ENCODE assay signal across 12 cellular contexts in genomic region chr4:84870398-84871163, GRCh38.
DNase-seq lines count a peak whose midpoint lies in the region; ATAC-seq, FAIRE-seq and TF ChIP-seq lines count a peak whose summit lies in the region.
"Had no signal": no experiment of that assay in that cellular context is flagged by ENCODE, and none has a peak within 500 bp of the region (broad histone marks: within the 10 kb centered on the region; RNA-seq: fewer than 3 reads in every experiment).

No MANE protein-coding gene starts in this region.

- H3K9me3 ChIP-seq in SK-N-MC (ENCODE audit: low read depth, low read length) (no peaks in the 10 kb centered on the region), parathyroid adenoma (ENCODE audit: control insufficient read depth, low read length) (no peaks in the 10 kb centered on the region)
- H3K9me3 ChIP-seq: ovary had no signal

- H2AFZ ChIP-seq in parathyroid adenoma, result no peak overlapping the region

- peak; percentile 96 for ATAC-seq in foreskin keratinocyte
- ATAC-seq in HG02885 (IDR thresholded peaks at IDR 0.05; ENCODE audit: poor library complexity, unreplicated experiment), result no peak
- no peak for ATAC-seq in GM21825 (IDR thresholded peaks at IDR 0.05; ENCODE audit: unreplicated experiment)
- ATAC-seq: activated naive CD4-positive, alpha-beta T cell treated with anti-CD3 and anti-CD28 coated beads, Interleukin-2, amount 50 U/mL, for 72 hours had no signal

- H3K36me3 ChIP-seq in SK-N-MC (ENCODE audit: insufficient read depth, low read length) (no peaks in the 10 kb centered on the region), parathyroid adenoma (ENCODE audit: control insufficient read depth, insufficient read depth, low read length) (no peaks in the 10 kb centered on the region)
- H3K36me3 ChIP-seq: ovary had no signal

- H3K27me3 ChIP-seq in foreskin keratinocyte (no peaks in the 10 kb centered on the region), parathyroid adenoma (ENCODE audit: control insufficient read depth, insufficient read depth, low read length) (no peaks in the 10 kb centered on the region)
- H3K27me3 ChIP-seq: ovary had no signal

- TF ChIP-seq CTCF in foreskin keratinocyte (conservative IDR thresholded peaks at IDR 0.05) (no peak), parathyroid adenoma (IDR thresholded peaks at IDR 0.05) (no peak)

- H3K9ac ChIP-seq in SK-N-MC (ENCODE audit: insufficient read length), result no peak overlapping the region
- H3K9ac ChIP-seq in parathyroid adenoma, result no peak overlapping the region

- peak overlapping the region; percentile 3 for H3K4me2 ChIP-seq in parathyroid adenoma (ENCODE audit: low read length)

- FAIRE-seq in H54 (lab: Jason Lieb, UNC), result peak; percentile 96

- no peak for TF ChIP-seq POLR2A in H54 (IDR thresholded peaks at IDR 0.05; ENCODE audit: low read depth, low read length)

- peaks cover 16% of the 10 kb centered on the region for H3K4me1 ChIP-seq in foreskin keratinocyte
- no peaks in the 10 kb centered on the region for H3K4me1 ChIP-seq in parathyroid adenoma

- peak; percentile 15 for DNase-seq in H54 (ENCODE audit: insufficient read length, low spot score)
- no peak for DNase-seq in SK-N-MC (ENCODE audit: low read depth, low spot score)
- DNase-seq in foreskin keratinocyte, result peak in 1 of 2 donors; percentile 71
- no peak for DNase-seq in cerebellar cortex (ENCODE audit: low spot score)
- DNase-seq in germinal center (ENCODE audit: low spot score), result no peak
- DNase-seq: foreskin melanocyte, NCI-H1048, ovary had no signal

- H3K79me2 ChIP-seq in parathyroid adenoma, result peaks cover 3% of the 10 kb centered on the region

- H3K27ac ChIP-seq in SK-N-MC (peak overlapping the region; percentile 64), foreskin keratinocyte (no peak overlapping the region), parathyroid adenoma (no peak overlapping the region)
- H3K27ac ChIP-seq: ovary had no signal

- H3K4me3 ChIP-seq in SK-N-MC (peak overlapping the region; percentile 7; the same call in 1 of the 2 replicates), parathyroid adenoma (ENCODE audit: low read depth, low read length) (no peak overlapping the region)
- H3K4me3 ChIP-seq: ovary had no signal
